ENCODE assay signal across 19 cellular contexts in the genomic region with DNA sequence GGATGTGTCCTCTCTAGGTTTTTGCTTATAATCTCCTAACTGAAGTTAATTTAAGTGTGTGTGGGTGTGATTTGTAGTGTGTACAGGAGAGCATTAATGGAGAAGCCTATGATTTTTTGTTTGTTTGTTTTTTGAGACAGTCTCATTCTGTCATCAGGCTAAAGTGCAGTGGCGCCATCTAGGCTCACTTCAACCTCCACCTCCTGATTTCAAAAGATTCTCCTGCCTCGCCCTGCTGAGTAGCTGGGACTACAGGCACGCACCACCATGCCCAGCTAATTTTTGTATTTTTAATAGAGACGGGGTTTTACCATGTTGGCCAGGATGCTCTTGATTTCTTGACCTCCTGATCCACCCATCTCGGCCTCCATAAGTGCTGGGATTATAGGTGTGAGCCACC. TPM values are rescaled to one million over a fixed set of nuclear protein-coding genes. Genes with fewer than 3 reads are reported as not detected.
DNase-seq lines count a peak whose midpoint lies in the region; ATAC-seq and TF ChIP-seq lines count a peak whose summit lies in the region.
"Had no signal": no experiment of that assay in that cellular context is flagged by ENCODE, and none has a peak within 500 bp of the region (broad histone marks: within the 10 kb centered on the region; RNA-seq: fewer than 3 reads in every experiment).

No MANE protein-coding gene starts in this region.

- H3K4me1 ChIP-seq in heart right ventricle (no peaks in the 10 kb centered on the region), heart left ventricle (no peaks in the 10 kb centered on the region), endodermal cell (ENCODE audit: control insufficient read depth, insufficient read depth, low read length) (no peaks in the 10 kb centered on the region)

- H3K9me3 ChIP-seq in heart right ventricle: peaks cover 0 to 42% (median 0%) of the 10 kb centered on the region in 11 donors
- H3K9me3 ChIP-seq in heart left ventricle: peaks cover 0 to 29% (median 0%) of the 10 kb centered on the region in 12 donors
- peaks cover 37% of the 10 kb centered on the region for H3K9me3 ChIP-seq in endodermal cell (ENCODE audit: control insufficient read depth, low read length)

- H3K27ac Mint-ChIP-seq in endodermal cell: peak overlapping the region; percentile 7
- peak overlapping the region; percentile 16 for H3K27ac Mint-ChIP-seq in type B pancreatic cell

- H3K27me3 Mint-ChIP-seq in endodermal cell (ENCODE audit: insufficient read depth) (no peaks in the 10 kb centered on the region), type B pancreatic cell (no peaks in the 10 kb centered on the region)

- H3K36me3 ChIP-seq in heart right ventricle: peaks cover 0 to 68% (median 9%) of the 10 kb centered on the region in 9 donors
- peaks cover 0 to 45% (median 33%) of the 10 kb centered on the region in 9 donors for H3K36me3 ChIP-seq in heart left ventricle
- peaks cover 49% of the 10 kb centered on the region for H3K36me3 ChIP-seq in endodermal cell (ENCODE audit: control insufficient read depth, insufficient read depth, low read length)
- H3K36me3 ChIP-seq: cardiac muscle cell had no signal

- H3K4me3 Mint-ChIP-seq in endodermal cell (no peak overlapping the region), type B pancreatic cell (no peak overlapping the region)
- H3K4me3 Mint-ChIP-seq: CD14-positive monocyte had no signal

- TF ChIP-seq CTCF in heart right ventricle (IDR thresholded peaks at IDR 0.05): peak in 5 of 9 donors; percentile 19 to 40 (median 28)
- TF ChIP-seq CTCF in heart left ventricle (IDR thresholded peaks at IDR 0.05): peak in 4 of 12 donors; percentile 15 to 27 (median 24)
- TF ChIP-seq CTCF in endodermal cell (conservative IDR thresholded peaks at IDR 0.05): peak; percentile 66
- TF ChIP-seq CTCF in type B pancreatic cell (conservative IDR thresholded peaks at IDR 0.05): peak; percentile 34
- TF ChIP-seq CTCF in lower leg skin (IDR thresholded peaks at IDR 0.05): no peak

- no peak for DNase-seq in heart right ventricle
- DNase-seq in heart left ventricle: no peak
- DNase-seq in NCI-H69 (lab: John Stamatoyannopoulos, UW): peak; percentile 23
- DNase-seq in endodermal cell: peak; percentile 67
- DNase-seq in type B pancreatic cell (ENCODE audit: extremely low spot score, unreplicated experiment): no peak
- DNase-seq in lower leg skin (ENCODE audit: low spot score in 2 of 2): no peak
- DNase-seq: activated CD4-positive, alpha-beta T cell treated with anti-CD3 and anti-CD28 coated beads, Interleukin-2, amount 50 U/mL, for 48 hours; activated naive CD4-positive, alpha-beta T cell; activated T-cell treated with anti-CD3 and anti-CD28 coated beads, Interleukin-2, amount 50 U/mL, for 1 hour; DMS153; H7; NCI-H1436; NCI-H510A treated with DMSO at 0.1 percent for 48 hours; SHP77 treated with DMSO at 0.1 percent for 48 hours; T-helper 1 cell had no signal

- H3K4me1 Mint-ChIP-seq in endodermal cell: no peaks in the 10 kb centered on the region
- H3K4me1 Mint-ChIP-seq in type B pancreatic cell (ENCODE audit: unreplicated experiment): no peaks in the 10 kb centered on the region
- H3K4me1 Mint-ChIP-seq: CD14-positive monocyte had no signal

- intact Hi-C loops in heart right ventricle (cut with DNase I) (no loop called here), heart left ventricle (cut with DNase I) (no loop called here), lower leg skin (cut with DNase I; ENCODE audit: low total_unique reads) (no loop called here)

- no peak for TF ChIP-seq POLR2A in heart left ventricle (IDR thresholded peaks at IDR 0.05)
- no peak for TF ChIP-seq POLR2A in lower leg skin (IDR thresholded peaks at IDR 0.05)

- no peak overlapping the region for H3K9ac ChIP-seq in endodermal cell (ENCODE audit: extremely low read depth, low read length, poor library complexity, severe bottlenecking)

- H3K27ac ChIP-seq in heart right ventricle (no peak overlapping the region), heart left ventricle (no peak overlapping the region), endodermal cell (ENCODE audit: low read depth, low read length) (no peak overlapping the region)
- H3K27ac ChIP-seq: cardiac muscle cell had no signal

- ATAC-seq in heart right ventricle (no peak), heart left ventricle (no peak), HG03565 (IDR thresholded peaks at IDR 0.05; ENCODE audit: unreplicated experiment) (no peak), HG02610 (IDR thresholded peaks at IDR 0.05; ENCODE audit: unreplicated experiment) (no peak)

- H3K4me3 ChIP-seq in heart right ventricle: no peak overlapping the region
- H3K4me3 ChIP-seq in heart left ventricle: no peak overlapping the region
- H3K4me3 ChIP-seq in endodermal cell (ENCODE audit: low read length): no peak overlapping the region
- H3K4me3 ChIP-seq in lower leg skin (ENCODE audit: low read depth, poor library complexity, severe bottlenecking): no peak overlapping the region
- H3K4me3 ChIP-seq: cardiac muscle cell had no signal

- no peaks in the 10 kb centered on the region for H3K9me3 Mint-ChIP-seq in endodermal cell
- no peaks in the 10 kb centered on the region for H3K9me3 Mint-ChIP-seq in type B pancreatic cell

- WGBS in heart right ventricle, 2 donors: 83 to 88% methylated on average over 5 of the region's 5 CpGs
- WGBS in heart left ventricle, 4 donors: 86 to 87% (median 87%) methylated on average over 5 of the region's 5 CpGs
- WGBS in endodermal cell (ENCODE audit: insufficient coverage in 1 of 2, insufficient read length in 1 of 2), 2 experiments: 95 to 96% methylated on average over 4 to 5 of the region's 5 CpGs
- 88 to 89% methylated on average over 5 of the region's 5 CpGs for WGBS in lower leg skin, 2 donors

- peaks cover 66% of the 10 kb centered on the region for H3K36me3 Mint-ChIP-seq in endodermal cell (ENCODE audit: low read depth)
- peaks cover 20% of the 10 kb centered on the region for H3K36me3 Mint-ChIP-seq in type B pancreatic cell

- H3K27me3 ChIP-seq in heart right ventricle (no peaks in the 10 kb centered on the region), heart left ventricle (no peaks in the 10 kb centered on the region), endodermal cell (ENCODE audit: control insufficient read depth, insufficient read depth, low read length, poor library complexity, severe bottlenecking) (no peaks in the 10 kb centered on the region)
- H3K27me3 ChIP-seq: cardiac muscle cell had no signal

RNA-seq across cellular contexts. Expression of gene ZNF701, which starts 20.6 kb away (rescaled TPM):
- total RNA-seq in heart right ventricle: 10 to 100 TPM; 11.3 to 27.9 (median 20.3) TPM
- polyA plus RNA-seq in heart right ventricle: 10 to 100 TPM in 1 of 2 donors, 1 to 10 TPM in 1; 3.0 to 20.5 TPM
- 10 to 100 TPM in 8 of 9 donors, 1 to 10 TPM in 1; 8.3 to 26.6 (median 15.6) TPM for total RNA-seq in heart left ventricle
- 10 to 100 TPM in 1 of 2 donors, 1 to 10 TPM in 1; 8.6 to 16.0 TPM for polyA plus RNA-seq in heart left ventricle
- total RNA-seq in endodermal cell: 10 to 100 TPM; 42.0 to 45.3 TPM
- polyA plus RNA-seq in endodermal cell (2013, experiment 1 of 2): 9.3 TPM
- 10.8 TPM for polyA plus RNA-seq in endodermal cell (2013, experiment 2 of 2)
- 25.2 and 29.1 TPM in 2 replicates for total RNA-seq in type B pancreatic cell (ENCODE audit: low replicate concordance)
- 10 to 100 TPM; 11.6 to 13.7 (median 12.9) TPM for total RNA-seq in lower leg skin

RNA-seq across cellular contexts. Expression of gene ZNF83, which starts 47.4 kb away (rescaled TPM):
- 10 to 100 TPM; 10.3 to 21.4 (median 16.7) TPM for total RNA-seq in heart right ventricle
- 10 to 100 TPM; 10.7 to 89.3 TPM for polyA plus RNA-seq in heart right ventricle
- 10 to 100 TPM in 8 of 9 donors, 1 to 10 TPM in 1; 9.5 to 23.4 (median 18.4) TPM for total RNA-seq in heart left ventricle
- polyA plus RNA-seq in heart left ventricle: 10 to 100 TPM; 13.2 to 25.7 TPM
- total RNA-seq in endodermal cell: 10 to 100 TPM; 59.0 to 88.7 TPM
- polyA plus RNA-seq in endodermal cell (2013, experiment 1 of 2): 62.8 TPM
- polyA plus RNA-seq in endodermal cell (2013, experiment 2 of 2): 60.8 TPM
- 76.2 and 81.0 TPM in 2 replicates for total RNA-seq in type B pancreatic cell (ENCODE audit: low replicate concordance)
- total RNA-seq in lower leg skin: 10 to 100 TPM; 20.7 to 51.0 (median 35.3) TPM

Comparison
In these comparisons a context has a peak if more than half of its experiments do, and no peak if none do; other contexts are left out.
1. DNase-seq: peak in NCI-H69 (single experiment) and endodermal cell (single experiment); none in heart right ventricle (0 of 2), heart left ventricle (0 of 5), type B pancreatic cell (single experiment) and lower leg skin (0 of 2).
2. CTCF ChIP-seq: peak in heart right ventricle (5 of 9), endodermal cell (single experiment) and type B pancreatic cell (single experiment); none in lower leg skin (0 of 3).